In genomic region chr2:238487652-238488346, GRCh38 we compare ENCODE assay signal across 25 cellular contexts.
A peak's percentile ranks its signal among the peaks of the same experiment; 100 is the strongest.
DNase-seq lines count a peak whose midpoint lies in the region; ATAC-seq and TF ChIP-seq lines count a peak whose summit lies in the region.
"Had no signal": no experiment of that assay in that cellular context is flagged by ENCODE, and none has a peak within 500 bp of the region (broad histone marks: within the 10 kb centered on the region; RNA-seq: fewer than 3 reads in every experiment).

No MANE protein-coding gene starts in this region.

- peak; percentile 29 for DNase-seq in cardiac septum (ENCODE audit: low spot score)
- DNase-seq in Right ventricle myocardium superior, result no peak
- peak; percentile 31 for DNase-seq in left lobe of liver (ENCODE audit: low spot score)
- DNase-seq in spleen, result peak; percentile 40
- no peak for DNase-seq in glomerular visceral epithelial cell (ENCODE audit: extremely low spot score)
- DNase-seq: C1 segment of cervical spinal cord; Caco-2; CD8-positive, alpha-beta T cell; DMS79; EL; GDM1; GOT3; HCEC 1CT; NCI-H1092; NCI-H1417 treated with DMSO at 0.1 percent for 48 hours; NCI-H1694 treated with DMSO at 0.1 percent for 48 hours; NCI-H2081; NCI-H2227 treated with DMSO at 0.1 percent for 48 hours; NCI-H526 treated with DMSO at 0.1 percent for 48 hours; SHP77 treated with DMSO at 0.1 percent for 48 hours had no signal

- H3K4me1 ChIP-seq in spleen, result no peaks in the 10 kb centered on the region
- H3K4me1 ChIP-seq: Caco-2 had no signal

- H3K36me3 ChIP-seq in spleen, result no peaks in the 10 kb centered on the region

- intact Hi-C loops in cardiac septum (cut with DNase I) (no loop called here), Right ventricle myocardium superior (cut with DNase I) (no loop called here), spleen (cut with DNase I; ENCODE audit: low total_unique reads) (no loop called here)

- H3K27ac ChIP-seq in spleen, result no peak overlapping the region
- H3K27ac ChIP-seq: RWPE1 had no signal

- H3K27me3 ChIP-seq in spleen (replicated peaks in 1 of 7), result no peaks in the 10 kb centered on the region

- no peak for ATAC-seq in Right ventricle myocardium superior (ENCODE audit: poor library complexity)
- ATAC-seq in left lobe of liver, result no peak
- ATAC-seq in HG03439 (IDR thresholded peaks at IDR 0.05; ENCODE audit: unreplicated experiment), result no peak
- ATAC-seq in GM18520 (IDR thresholded peaks at IDR 0.05; ENCODE audit: unreplicated experiment), result no peak
- ATAC-seq: CD8-positive, alpha-beta T cell; GM12878; Panc1 had no signal

- TF ChIP-seq POLR2A in spleen (IDR thresholded peaks at IDR 0.05), result no peak

- no peak for TF ChIP-seq CTCF in spleen (IDR thresholded peaks at IDR 0.05 in 8 of 11, conservative IDR thresholded peaks at IDR 0.05 in 3 of 11)

- H3K4me3 ChIP-seq in spleen, result no peak overlapping the region
- H3K4me3 ChIP-seq: GM12878 had no signal

- H3K9me3 ChIP-seq in spleen, result peaks cover 0 to 3% (median 0%) of the 10 kb centered on the region in 8 donors
- H3K9me3 ChIP-seq: Caco-2 had no signal

- 76 to 89% (median 88%) methylated on average over 11 to 12 of the region's 12 CpGs for WGBS in spleen, 5 donors

Comparison
In these comparisons a context has a peak if more than half of its experiments do, and no peak if none do; other contexts are left out.
1. DNase-seq: peak in cardiac septum (single experiment), left lobe of liver (single experiment) and spleen (single experiment); none in Right ventricle myocardium superior (single experiment) and glomerular visceral epithelial cell (single experiment).